Comparison of ENCODE assay signal across 1 cellular context in the genomic region with DNA sequence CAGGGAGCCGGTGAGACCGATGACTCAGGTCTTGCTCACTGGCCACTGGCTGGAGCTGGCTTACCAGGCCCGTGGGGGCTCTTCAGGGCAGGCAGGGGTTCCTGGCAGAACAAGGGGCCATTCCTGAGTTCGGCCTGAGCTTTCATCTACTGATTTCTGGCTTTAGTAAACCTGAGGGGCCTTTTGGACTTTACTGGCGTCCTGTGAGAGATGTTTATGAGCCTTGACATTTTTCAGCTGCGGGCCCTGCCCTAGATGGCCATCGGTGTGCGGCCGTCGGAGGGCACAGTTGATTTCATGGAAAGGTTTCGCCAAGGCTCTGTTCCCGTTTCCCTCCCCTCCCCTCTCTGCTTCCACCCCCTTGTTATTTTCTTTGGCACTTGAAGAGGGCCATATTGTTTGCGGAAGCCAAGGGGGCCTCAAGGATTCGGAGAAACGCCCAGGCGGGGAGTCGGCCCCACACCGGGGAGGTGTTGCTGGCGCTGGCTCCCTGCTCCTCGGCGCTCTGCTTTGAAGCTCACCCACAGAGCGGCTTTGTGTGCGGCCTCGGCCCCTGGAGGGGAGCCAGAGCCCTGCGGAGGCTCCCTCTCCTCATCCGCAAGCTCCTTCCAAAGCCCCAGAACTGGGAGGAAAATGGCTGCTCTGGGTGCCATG.
TF ChIP-seq lines count a peak whose summit lies in the region.

No MANE protein-coding gene starts in this region.

TF ChIP-seq in HepG2, 621 proteins besides CTCF, POLR2A, EP300 and RAD21 (continued from another document and continues in another):
- TF ChIP-seq, protein P1, sequence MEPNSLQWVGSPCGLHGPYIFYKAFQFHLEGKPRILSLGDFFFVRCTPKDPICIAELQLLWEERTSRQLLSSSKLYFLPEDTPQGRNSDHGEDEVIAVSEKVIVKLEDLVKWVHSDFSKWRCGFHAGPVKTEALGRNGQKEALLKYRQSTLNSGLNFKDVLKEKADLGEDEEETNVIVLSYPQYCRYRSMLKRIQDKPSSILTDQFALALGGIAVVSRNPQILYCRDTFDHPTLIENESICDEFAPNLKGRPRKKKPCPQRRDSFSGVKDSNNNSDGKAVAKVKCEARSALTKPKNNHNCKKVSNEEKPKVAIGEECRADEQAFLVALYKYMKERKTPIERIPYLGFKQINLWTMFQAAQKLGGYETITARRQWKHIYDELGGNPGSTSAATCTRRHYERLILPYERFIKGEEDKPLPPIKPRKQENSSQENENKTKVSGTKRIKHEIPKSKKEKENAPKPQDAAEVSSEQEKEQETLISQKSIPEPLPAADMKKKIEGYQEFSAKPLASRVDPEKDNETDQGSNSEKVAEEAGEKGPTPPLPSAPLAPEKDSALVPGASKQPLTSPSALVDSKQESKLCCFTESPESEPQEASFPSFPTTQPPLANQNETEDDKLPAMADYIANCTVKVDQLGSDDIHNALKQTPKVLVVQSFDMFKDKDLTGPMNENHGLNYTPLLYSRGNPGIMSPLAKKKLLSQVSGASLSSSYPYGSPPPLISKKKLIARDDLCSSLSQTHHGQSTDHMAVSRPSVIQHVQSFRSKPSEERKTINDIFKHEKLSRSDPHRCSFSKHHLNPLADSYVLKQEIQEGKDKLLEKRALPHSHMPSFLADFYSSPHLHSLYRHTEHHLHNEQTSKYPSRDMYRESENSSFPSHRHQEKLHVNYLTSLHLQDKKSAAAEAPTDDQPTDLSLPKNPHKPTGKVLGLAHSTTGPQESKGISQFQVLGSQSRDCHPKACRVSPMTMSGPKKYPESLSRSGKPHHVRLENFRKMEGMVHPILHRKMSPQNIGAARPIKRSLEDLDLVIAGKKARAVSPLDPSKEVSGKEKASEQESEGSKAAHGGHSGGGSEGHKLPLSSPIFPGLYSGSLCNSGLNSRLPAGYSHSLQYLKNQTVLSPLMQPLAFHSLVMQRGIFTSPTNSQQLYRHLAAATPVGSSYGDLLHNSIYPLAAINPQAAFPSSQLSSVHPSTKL (CRISPR knock-in tag; IDR thresholded peaks at IDR 0.05) = peak; percentile 60
- TF ChIP-seq XRCC5 (optimal IDR thresholded peaks at IDR 0.05; ENCODE audit: low read length) (peak; percentile 50), ZNF644 (CRISPR knock-in tag; IDR thresholded peaks at IDR 0.05; ENCODE audit: low read depth) (0 out of 2 replicates have a peak, but pooled peaks have one; percentile 35), ZNF446 (CRISPR knock-in tag; IDR thresholded peaks at IDR 0.05) (0 out of 2 replicates have a peak, but pooled peaks have one; percentile 42), NFRKB (IDR thresholded peaks at IDR 0.05) (no peak), HMG20A (CRISPR knock-in tag; IDR thresholded peaks at IDR 0.05; ENCODE audit: borderline replicate concordance) (peak; percentile 46; the same call in 1 of the 2 replicates), ZSCAN9 (CRISPR knock-in tag; IDR thresholded peaks at IDR 0.05; ENCODE audit: borderline replicate concordance) (no peak), KDM6A (CRISPR knock-in tag; IDR thresholded peaks at IDR 0.05; ENCODE audit: low read depth) (0 out of 2 replicates have a peak, but pooled peaks have one; percentile 19), ZNF205 (CRISPR knock-in tag; IDR thresholded peaks at IDR 0.05) (no peak), HHEX (CRISPR knock-in tag; IDR thresholded peaks at IDR 0.05) (no peak), HOXA7 (CRISPR knock-in tag; IDR thresholded peaks at IDR 0.05) (no peak), POLR2G (IDR thresholded peaks at IDR 0.05; ENCODE audit: low read depth, low read length) (peak; percentile 55; the same call in 1 of the 2 replicates), NR2F6 (IDR thresholded peaks at IDR 0.05) (0 out of 2 replicates have a peak, but pooled peaks have one; percentile 23), NR2F6 (CRISPR knock-in tag; IDR thresholded peaks at IDR 0.05) (no peak), ZNF709 (CRISPR knock-in tag; IDR thresholded peaks at IDR 0.05) (peak; percentile 38; the same call in 1 of the 2 replicates), ZSCAN25 (CRISPR knock-in tag; IDR thresholded peaks at IDR 0.05) (0 out of 2 replicates have a peak, but pooled peaks have one; percentile 16), ZFP36L2 (CRISPR knock-in tag; IDR thresholded peaks at IDR 0.05) (no peak), ZNF331 (CRISPR knock-in tag; IDR thresholded peaks at IDR 0.05) (0 out of 2 replicates have a peak, but pooled peaks have one; percentile 6), ASH2L (IDR thresholded peaks at IDR 0.05; ENCODE audit: insufficient read length, low read depth, low read length) (peak; percentile 61), ZBTB21 (CRISPR knock-in tag; IDR thresholded peaks at IDR 0.05) (no peak), SOX13 (IDR thresholded peaks at IDR 0.05) (no peak), SOX13 (CRISPR knock-in tag; conservative IDR thresholded peaks at IDR 0.05 in 1 of 2, IDR thresholded peaks at IDR 0.05 in 1 of 2) (peak in 1 of 2 experiments; percentile 28; a peak in 1 of 4 replicates), CREM (IDR thresholded peaks at IDR 0.05) (0 out of 2 replicates have a peak, but pooled peaks have one; percentile 18), CREM (CRISPR knock-in tag; IDR thresholded peaks at IDR 0.05) (no peak), ZNF354B (CRISPR knock-in tag; IDR thresholded peaks at IDR 0.05) (no peak), ZNF598 (CRISPR knock-in tag; IDR thresholded peaks at IDR 0.05; ENCODE audit: borderline replicate concordance) (0 out of 2 replicates have a peak, but pooled peaks have one; percentile 54), ZFX (CRISPR knock-in tag; IDR thresholded peaks at IDR 0.05; ENCODE audit: low read depth) (peak; percentile 43), FOXA3 (CRISPR knock-in tag; IDR thresholded peaks at IDR 0.05) (no peak), RBFOX2 (IDR thresholded peaks at IDR 0.05; ENCODE audit: low read depth, low read length) (peak; percentile 69), ZNF816 (CRISPR knock-in tag; IDR thresholded peaks at IDR 0.05; ENCODE audit: borderline replicate concordance) (no peak), HNRNPL (IDR thresholded peaks at IDR 0.05; ENCODE audit: low read depth, low read length) (peak; percentile 76), PRPF4 (IDR thresholded peaks at IDR 0.05; ENCODE audit: low read depth, low read length, poor library complexity, severe bottlenecking) (no peak), KMT2B (CRISPR knock-in tag; IDR thresholded peaks at IDR 0.05) (peak; percentile 10; the same call in 1 of the 2 replicates), CBX1 (IDR thresholded peaks at IDR 0.05; ENCODE audit: low read depth) (peak; percentile 9)
- TF ChIP-seq, protein P2, sequence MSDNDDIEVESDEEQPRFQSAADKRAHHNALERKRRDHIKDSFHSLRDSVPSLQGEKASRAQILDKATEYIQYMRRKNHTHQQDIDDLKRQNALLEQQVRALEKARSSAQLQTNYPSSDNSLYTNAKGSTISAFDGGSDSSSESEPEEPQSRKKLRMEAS (IDR thresholded peaks at IDR 0.05) = peak; percentile 22; the same call in 1 of the 2 replicates
- TF ChIP-seq, protein P3, sequence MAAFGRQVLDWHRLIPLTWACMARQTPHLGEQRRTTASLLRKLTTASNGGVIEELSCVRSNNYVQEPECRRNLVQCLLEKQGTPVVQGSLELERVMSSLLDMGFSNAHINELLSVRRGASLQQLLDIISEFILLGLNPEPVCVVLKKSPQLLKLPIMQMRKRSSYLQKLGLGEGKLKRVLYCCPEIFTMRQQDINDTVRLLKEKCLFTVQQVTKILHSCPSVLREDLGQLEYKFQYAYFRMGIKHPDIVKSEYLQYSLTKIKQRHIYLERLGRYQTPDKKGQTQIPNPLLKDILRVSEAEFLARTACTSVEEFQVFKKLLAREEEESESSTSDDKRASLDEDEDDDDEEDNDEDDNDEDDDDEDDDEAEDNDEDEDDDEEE (CRISPR knock-in tag; IDR thresholded peaks at IDR 0.05) = no peak
- TF ChIP-seq, protein P4, sequence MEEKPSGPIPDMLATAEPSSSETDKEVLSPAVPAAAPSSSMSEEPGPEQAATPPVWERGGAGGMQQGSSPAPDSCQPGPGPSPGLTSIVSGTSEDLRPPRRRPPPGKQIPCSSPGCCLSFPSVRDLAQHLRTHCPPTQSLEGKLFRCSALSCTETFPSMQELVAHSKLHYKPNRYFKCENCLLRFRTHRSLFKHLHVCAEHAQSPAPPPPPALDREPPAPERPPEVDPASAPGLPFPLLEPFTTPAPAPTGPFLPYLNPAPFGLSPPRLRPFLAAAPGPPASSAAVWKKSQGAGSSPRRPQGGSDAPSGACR (CRISPR knock-in tag; IDR thresholded peaks at IDR 0.05) = no peak
- TF ChIP-seq, protein P5, sequence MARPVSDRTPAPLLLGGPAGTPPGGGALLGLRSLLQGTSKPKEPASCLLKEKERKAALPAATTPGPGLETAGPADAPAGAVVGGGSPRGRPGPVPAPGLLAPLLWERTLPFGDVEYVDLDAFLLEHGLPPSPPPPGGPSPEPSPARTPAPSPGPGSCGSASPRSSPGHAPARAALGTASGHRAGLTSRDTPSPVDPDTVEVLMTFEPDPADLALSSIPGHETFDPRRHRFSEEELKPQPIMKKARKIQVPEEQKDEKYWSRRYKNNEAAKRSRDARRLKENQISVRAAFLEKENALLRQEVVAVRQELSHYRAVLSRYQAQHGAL (CRISPR knock-in tag; IDR thresholded peaks at IDR 0.05; ENCODE audit: not compliant biosample characterization) = no peak
- TF ChIP-seq, protein P6, sequence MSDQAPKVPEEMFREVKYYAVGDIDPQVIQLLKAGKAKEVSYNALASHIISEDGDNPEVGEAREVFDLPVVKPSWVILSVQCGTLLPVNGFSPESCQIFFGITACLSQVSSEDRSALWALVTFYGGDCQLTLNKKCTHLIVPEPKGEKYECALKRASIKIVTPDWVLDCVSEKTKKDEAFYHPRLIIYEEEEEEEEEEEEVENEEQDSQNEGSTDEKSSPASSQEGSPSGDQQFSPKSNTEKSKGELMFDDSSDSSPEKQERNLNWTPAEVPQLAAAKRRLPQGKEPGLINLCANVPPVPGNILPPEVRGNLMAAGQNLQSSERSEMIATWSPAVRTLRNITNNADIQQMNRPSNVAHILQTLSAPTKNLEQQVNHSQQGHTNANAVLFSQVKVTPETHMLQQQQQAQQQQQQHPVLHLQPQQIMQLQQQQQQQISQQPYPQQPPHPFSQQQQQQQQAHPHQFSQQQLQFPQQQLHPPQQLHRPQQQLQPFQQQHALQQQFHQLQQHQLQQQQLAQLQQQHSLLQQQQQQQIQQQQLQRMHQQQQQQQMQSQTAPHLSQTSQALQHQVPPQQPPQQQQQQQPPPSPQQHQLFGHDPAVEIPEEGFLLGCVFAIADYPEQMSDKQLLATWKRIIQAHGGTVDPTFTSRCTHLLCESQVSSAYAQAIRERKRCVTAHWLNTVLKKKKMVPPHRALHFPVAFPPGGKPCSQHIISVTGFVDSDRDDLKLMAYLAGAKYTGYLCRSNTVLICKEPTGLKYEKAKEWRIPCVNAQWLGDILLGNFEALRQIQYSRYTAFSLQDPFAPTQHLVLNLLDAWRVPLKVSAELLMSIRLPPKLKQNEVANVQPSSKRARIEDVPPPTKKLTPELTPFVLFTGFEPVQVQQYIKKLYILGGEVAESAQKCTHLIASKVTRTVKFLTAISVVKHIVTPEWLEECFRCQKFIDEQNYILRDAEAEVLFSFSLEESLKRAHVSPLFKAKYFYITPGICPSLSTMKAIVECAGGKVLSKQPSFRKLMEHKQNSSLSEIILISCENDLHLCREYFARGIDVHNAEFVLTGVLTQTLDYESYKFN (CRISPR knock-in tag; conservative IDR thresholded peaks at IDR 0.05) = peak; percentile 45; the same call in 1 of the 2 replicates
- TF ChIP-seq, protein P7, sequence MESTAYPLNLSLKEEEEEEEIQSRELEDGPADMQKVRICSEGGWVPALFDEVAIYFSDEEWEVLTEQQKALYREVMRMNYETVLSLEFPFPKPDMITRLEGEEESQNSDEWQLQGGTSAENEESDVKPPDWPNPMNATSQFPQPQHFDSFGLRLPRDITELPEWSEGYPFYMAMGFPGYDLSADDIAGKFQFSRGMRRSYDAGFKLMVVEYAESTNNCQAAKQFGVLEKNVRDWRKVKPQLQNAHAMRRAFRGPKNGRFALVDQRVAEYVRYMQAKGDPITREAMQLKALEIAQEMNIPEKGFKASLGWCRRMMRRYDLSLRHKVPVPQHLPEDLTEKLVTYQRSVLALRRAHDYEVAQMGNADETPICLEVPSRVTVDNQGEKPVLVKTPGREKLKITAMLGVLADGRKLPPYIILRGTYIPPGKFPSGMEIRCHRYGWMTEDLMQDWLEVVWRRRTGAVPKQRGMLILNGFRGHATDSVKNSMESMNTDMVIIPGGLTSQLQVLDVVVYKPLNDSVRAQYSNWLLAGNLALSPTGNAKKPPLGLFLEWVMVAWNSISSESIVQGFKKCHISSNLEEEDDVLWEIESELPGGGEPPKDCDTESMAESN (CRISPR knock-in tag; conservative IDR thresholded peaks at IDR 0.05) = no peak
- TF ChIP-seq, protein P8, sequence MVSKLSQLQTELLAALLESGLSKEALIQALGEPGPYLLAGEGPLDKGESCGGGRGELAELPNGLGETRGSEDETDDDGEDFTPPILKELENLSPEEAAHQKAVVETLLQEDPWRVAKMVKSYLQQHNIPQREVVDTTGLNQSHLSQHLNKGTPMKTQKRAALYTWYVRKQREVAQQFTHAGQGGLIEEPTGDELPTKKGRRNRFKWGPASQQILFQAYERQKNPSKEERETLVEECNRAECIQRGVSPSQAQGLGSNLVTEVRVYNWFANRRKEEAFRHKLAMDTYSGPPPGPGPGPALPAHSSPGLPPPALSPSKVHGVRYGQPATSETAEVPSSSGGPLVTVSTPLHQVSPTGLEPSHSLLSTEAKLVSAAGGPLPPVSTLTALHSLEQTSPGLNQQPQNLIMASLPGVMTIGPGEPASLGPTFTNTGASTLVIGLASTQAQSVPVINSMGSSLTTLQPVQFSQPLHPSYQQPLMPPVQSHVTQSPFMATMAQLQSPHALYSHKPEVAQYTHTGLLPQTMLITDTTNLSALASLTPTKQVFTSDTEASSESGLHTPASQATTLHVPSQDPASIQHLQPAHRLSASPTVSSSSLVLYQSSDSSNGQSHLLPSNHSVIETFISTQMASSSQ (IDR thresholded peaks at IDR 0.05; ENCODE audit: low read depth) = no peak
- TF ChIP-seq, protein P8 (CRISPR knock-in tag; IDR thresholded peaks at IDR 0.05; ENCODE audit: borderline replicate concordance) = peak; percentile 39; the same call in 1 of the 2 replicates
- TF ChIP-seq, protein P9, sequence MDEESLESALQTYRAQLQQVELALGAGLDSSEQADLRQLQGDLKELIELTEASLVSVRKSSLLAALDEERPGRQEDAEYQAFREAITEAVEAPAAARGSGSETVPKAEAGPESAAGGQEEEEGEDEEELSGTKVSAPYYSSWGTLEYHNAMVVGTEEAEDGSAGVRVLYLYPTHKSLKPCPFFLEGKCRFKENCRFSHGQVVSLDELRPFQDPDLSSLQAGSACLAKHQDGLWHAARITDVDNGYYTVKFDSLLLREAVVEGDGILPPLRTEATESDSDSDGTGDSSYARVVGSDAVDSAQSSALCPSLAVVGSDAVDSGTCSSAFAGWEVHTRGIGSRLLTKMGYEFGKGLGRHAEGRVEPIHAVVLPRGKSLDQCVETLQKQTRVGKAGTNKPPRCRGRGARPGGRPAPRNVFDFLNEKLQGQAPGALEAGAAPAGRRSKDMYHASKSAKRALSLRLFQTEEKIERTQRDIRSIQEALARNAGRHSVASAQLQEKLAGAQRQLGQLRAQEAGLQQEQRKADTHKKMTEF (CRISPR knock-in tag; IDR thresholded peaks at IDR 0.05) = peak; percentile 61; the same call in 1 of the 2 replicates
